Comparison of ENCODE assay signal across 11 cellular contexts in genomic region chr4:88027611-88028608, GRCh38. TPM values are rescaled to one million over a fixed set of nuclear protein-coding genes. Genes with fewer than 3 reads are reported as not detected.
DNase-seq lines count a peak whose midpoint lies in the region; ATAC-seq, FAIRE-seq and TF ChIP-seq lines count a peak whose summit lies in the region.
"Had no signal": no experiment of that assay in that cellular context is flagged by ENCODE, and none has a peak within 500 bp of the region (broad histone marks: within the 10 kb centered on the region; RNA-seq: fewer than 3 reads in every experiment).

No MANE protein-coding gene starts in this region.

- no peak overlapping the region for H3K27ac ChIP-seq in A549
- peak overlapping the region in 1 of 2 donors; percentile 44 for H3K27ac ChIP-seq in kidney (ENCODE audit: low read depth in 2 of 2, low read length in 2 of 2)
- no peak overlapping the region for H3K27ac ChIP-seq in substantia nigra (ENCODE audit: low read depth, low read length, poor library complexity, severe bottlenecking)

- FAIRE-seq in A549 (lab: Jason Lieb, UNC) (peak; percentile 13), kidney (lab: Jason Lieb, UNC) (peak; percentile 80)

- intact Hi-C loops in kidney (cut with DNase I) (no loop called here), mucosa of descending colon (cut with DNase I, micrococcal nuclease) (no loop called here)

- POLR2A ChIA-PET in A549 (lab: Yijun Ruan, JAX), result no interaction called here

- DNase-seq in A549 (ENCODE audit: low read depth in 1 of 2, low spot score in 1 of 2), result peak in 1 of 2 experiments; percentile 4
- DNase-seq in HPDE6-E6E7 (ENCODE audit: extremely low spot score), result peak; percentile 69
- DNase-seq in amniotic epithelial cell (ENCODE audit: low read depth), result peak; percentile 96
- no peak for DNase-seq in kidney
- DNase-seq in substantia nigra (lab: John Stamatoyannopoulos, UW), result no peak
- DNase-seq in mucosa of descending colon, result no peak
- DNase-seq: effector CD4-positive, alpha-beta T cell; Karpas-422; occipital lobe had no signal

- TF ChIP-seq CTCF in A549 (IDR thresholded peaks at IDR 0.05), result no peak
- no peak for TF ChIP-seq CTCF in kidney (IDR thresholded peaks at IDR 0.05; ENCODE audit: borderline replicate concordance, extremely low read depth, insufficient read depth)
- TF ChIP-seq CTCF in mucosa of descending colon (IDR thresholded peaks at IDR 0.05), result no peak

- TF ChIP-seq RAD21 in A549 (conservative IDR thresholded peaks at IDR 0.05 in 1 of 2, IDR thresholded peaks at IDR 0.05 in 1 of 2), result no peak

- peak overlapping the region; percentile 18; the same call in 2 of the 3 replicates for H3K4me2 ChIP-seq in A549

- H3K4me1 ChIP-seq in A549 (peaks cover 11% of the 10 kb centered on the region; the same call in 1 of the 3 replicates), kidney (ENCODE audit: control insufficient read depth in 1 of 2, insufficient read depth in 1 of 2, low read depth in 1 of 2, low read length in 2 of 2) (peaks cover 0 to 2% of the 10 kb centered on the region in 2 donors), mucosa of descending colon (ENCODE audit: low read depth) (no peaks in the 10 kb centered on the region)

- CTCF ChIA-PET in A549 (lab: Yijun Ruan, JAX), result interaction anchor here (1.2 kb wide), 1 partner anchor 12 kb away, joined by 3 read pairs; no protein-coding TSS in a partner anchor

- H3K9me3 ChIP-seq in A549 (peaks cover 16% of the 10 kb centered on the region), kidney (ENCODE audit: control insufficient read depth in 1 of 2, low read length in 2 of 2) (no peaks in the 10 kb centered on the region), mucosa of descending colon (peaks cover 8% of the 10 kb centered on the region)

- TF ChIP-seq POLR2A in A549 (IDR thresholded peaks at IDR 0.05; ENCODE audit: low read length), result no peak

- H3K9ac ChIP-seq in kidney (ENCODE audit: low read length in 2 of 2), result no peak overlapping the region

- WGBS in A549 (ENCODE audit: missing lambda C conversion rate), result 66% methylated on average over 4 of the region's 4 CpGs

- no peak for TF ChIP-seq EP300 in A549 (IDR thresholded peaks at IDR 0.05)

- H3K4me3 ChIP-seq in A549 (no peak overlapping the region), kidney (ENCODE audit: low read length in 2 of 2) (no peak overlapping the region), mucosa of descending colon (no peak overlapping the region)

- H3K36me3 ChIP-seq in kidney (ENCODE audit: control insufficient read depth in 1 of 2, insufficient read depth in 2 of 2, low read length in 2 of 2), result peaks cover 0 to 3% of the 10 kb centered on the region in 2 donors
- H3K36me3 ChIP-seq in mucosa of descending colon (ENCODE audit: low read depth), result no peaks in the 10 kb centered on the region

- 0 out of 6 replicates have a peak, but pooled peaks of 1 of the 2 experiments have one; percentile 19 for ATAC-seq in A549
- ATAC-seq in GM19328 (IDR thresholded peaks at IDR 0.05; ENCODE audit: unreplicated experiment), result no peak
- no peak for ATAC-seq in GM18870 (IDR thresholded peaks at IDR 0.05; ENCODE audit: unreplicated experiment)
- ATAC-seq in mucosa of descending colon, result no peak

TF ChIP-seq in A549, 52 proteins besides CTCF, POLR2A, EP300 and RAD21:
- TF ChIP-seq HDAC2 (IDR thresholded peaks at IDR 0.05), result no peak
- no peak for TF ChIP-seq KDM5A (IDR thresholded peaks at IDR 0.05)
- no peak for TF ChIP-seq JUN (IDR thresholded peaks at IDR 0.05)
- TF ChIP-seq CBX8 (IDR thresholded peaks at IDR 0.05), result no peak
- 0 out of 4 replicates have a peak, but pooled peaks of 1 of the 2 experiments have one; percentile 4 for TF ChIP-seq CEBPB (IDR thresholded peaks at IDR 0.05)

RNA-seq across cellular contexts. Expression of gene PKD2, which starts 20.5 kb away (rescaled TPM):
- polyA plus RNA-seq in A549 (2011; rRNA removed), result 38.6 and 57.6 TPM in 2 replicates
- polyA plus RNA-seq in A549 (2012; cell fraction: cytosol; rRNA removed), result 10.6 and 14.9 TPM in 2 replicates
- 12.7 and 25.1 TPM in 2 replicates for polyA plus RNA-seq in A549 (2012; cell fraction: nucleus; rRNA removed)
- polyA plus RNA-seq in A549 (2017; fragmentation: RNase III; extraction: RNeasy Plus Mini Kit Qiagen cat#74134 plus additional on column Dnase treatment), result 30.6 to 40.2 TPM (median 39.4 TPM) in 3 replicates
- 37.9 and 40.6 TPM in 2 replicates for polyA minus RNA-seq in A549 (2011; rRNA and poly(A)+ RNA removed)
- total RNA-seq in kidney, result 92.6 TPM
- polyA plus RNA-seq in kidney (ENCODE audit: insufficient read depth, low read depth, low replicate concordance), result 21.2 TPM
- total RNA-seq in mucosa of descending colon, result 10 to 100 TPM in 1 of 3 donors, 1 to 10 TPM in 2; 7.0 to 53.3 (median 7.4) TPM

RNA-seq across cellular contexts. Expression of gene SPP1, which starts 52.4 kb away (rescaled TPM):
- polyA plus RNA-seq in A549 (2011; rRNA removed), result 415 and 509 TPM in 2 replicates
- polyA plus RNA-seq in A549 (2012; cell fraction: cytosol; rRNA removed), result 198 and 219 TPM in 2 replicates
- polyA plus RNA-seq in A549 (2012; cell fraction: nucleus; rRNA removed), result 164 and 242 TPM in 2 replicates
- 176 to 226 TPM (median 198 TPM) in 3 replicates for polyA plus RNA-seq in A549 (2017; fragmentation: RNase III; extraction: RNeasy Plus Mini Kit Qiagen cat#74134 plus additional on column Dnase treatment)
- polyA minus RNA-seq in A549 (2011; rRNA and poly(A)+ RNA removed), result 277 and 302 TPM in 2 replicates
- 5,484 TPM for total RNA-seq in kidney
- polyA plus RNA-seq in kidney (ENCODE audit: insufficient read depth, low read depth, low replicate concordance), result 6,594 TPM
- total RNA-seq in mucosa of descending colon, result 10 to 100 TPM in 1 of 3 donors, 1 to 10 TPM in 2; 1.4 to 27.6 (median 3.0) TPM

Comparison
In these comparisons a context has a peak if more than half of its experiments do, and no peak if none do; other contexts are left out.
1. DNase-seq: peak in HPDE6-E6E7 (single experiment) and amniotic epithelial cell (single experiment); none in kidney (single experiment), substantia nigra (0 of 49) and mucosa of descending colon (0 of 3).
2. RNA of gene SPP1, which starts 52.4 kb away (total RNA-seq): 5,484 TPM in kidney (single experiment); 1.4 to 27.6 TPM in mucosa of descending colon; every median in the first group is over 100 times any median in the second.